In the genomic region with DNA sequence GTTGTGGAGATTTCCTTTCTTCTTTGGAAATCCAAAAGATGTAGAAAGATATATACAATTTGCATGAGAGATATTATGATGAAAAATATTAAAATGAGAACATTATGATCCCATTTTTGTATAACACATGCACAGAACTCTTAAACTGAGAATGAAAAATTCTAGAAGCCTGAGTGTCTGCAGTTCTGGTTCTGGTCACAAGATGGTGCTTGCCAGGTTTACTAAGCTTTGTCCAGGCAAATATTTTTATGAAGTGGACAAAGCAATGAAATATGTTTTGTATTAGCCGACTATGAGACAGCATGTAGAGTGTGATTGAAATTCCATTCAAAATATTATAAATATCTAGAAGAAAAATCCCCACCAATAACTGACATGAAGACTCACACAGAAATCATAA, we compare ENCODE assay signal across 8 cellular contexts. TPM values are rescaled to one million over a fixed set of nuclear protein-coding genes. Genes with fewer than 3 reads are reported as not detected.
DNase-seq lines count a peak whose midpoint lies in the region; ATAC-seq, FAIRE-seq and TF ChIP-seq lines count a peak whose summit lies in the region.

No MANE protein-coding gene starts in this region.

- CTCF ChIA-PET in OCI-LY7 (lab: Charles Lee; ENCODE audit: unreplicated experiment), result no interaction called here
- CTCF ChIA-PET in CD8-positive, alpha-beta T cell (lab: Charles Lee), result no interaction called here

- no peaks in the 10 kb centered on the region for H4K20me1 ChIP-seq in OCI-LY7 (ENCODE audit: insufficient read depth, low read length)
- H4K20me1 ChIP-seq in fibroblast of lung (ENCODE audit: control insufficient read depth, extremely low read depth, insufficient read depth, low read length), result no peaks in the 10 kb centered on the region

- H3K27me3 Mint-ChIP-seq in CD8-positive, alpha-beta T cell (ENCODE audit: low read depth), result no peaks in the 10 kb centered on the region

- 0 out of 2 replicates have a peak, but pooled peaks have one; percentile 6 for TF ChIP-seq CTCF in GM12874 (IDR thresholded peaks at IDR 0.05; ENCODE audit: insufficient read depth, low read depth, low read length)
- TF ChIP-seq CTCF in OCI-LY7 (conservative IDR thresholded peaks at IDR 0.05; ENCODE audit: low read length), result peak; percentile 60
- TF ChIP-seq CTCF in fibroblast of lung (conservative IDR thresholded peaks at IDR 0.05 in 1 of 2, IDR thresholded peaks at IDR 0.05 in 1 of 2; ENCODE audit: low read depth in 1 of 2, low read length in 2 of 2), result peak in 1 of 2 donors; percentile 37
- TF ChIP-seq CTCF in CD8-positive, alpha-beta T cell (IDR thresholded peaks at IDR 0.05), result no peak

- no peaks in the 10 kb centered on the region for H3K9me2 ChIP-seq in OCI-LY7 (ENCODE audit: insufficient read depth, low read length)

- no peaks in the 10 kb centered on the region for H3K4me1 Mint-ChIP-seq in CD8-positive, alpha-beta T cell (ENCODE audit: low read depth)

- H2AFZ ChIP-seq in OCI-LY7 (ENCODE audit: low read length) (no peak overlapping the region), fibroblast of lung (ENCODE audit: low read length) (no peak overlapping the region)

- H3K4me3 Mint-ChIP-seq in CD8-positive, alpha-beta T cell, result no peak overlapping the region

- H3K27ac Mint-ChIP-seq in CD8-positive, alpha-beta T cell, result no peak overlapping the region

- POLR2A ChIA-PET in OCI-LY7 (lab: Charles Lee), result no interaction called here
- POLR2A ChIA-PET in CD8-positive, alpha-beta T cell (lab: Charles Lee), result no interaction called here

- no peak overlapping the region for H3K9ac ChIP-seq in fibroblast of lung (ENCODE audit: insufficient read depth, low read length)

- H3K4me2 ChIP-seq in OCI-LY7 (ENCODE audit: low read length) (no peak overlapping the region), fibroblast of lung (ENCODE audit: extremely low read depth, insufficient read depth, low read length) (no peak overlapping the region)

- intact Hi-C loops in OCI-LY7 (cut with micrococcal nuclease; ENCODE audit: unreplicated experiment), result no loop called here
- intact Hi-C loops in CD8-positive, alpha-beta T cell (cut with DNase I, micrococcal nuclease), result no loop called here

- no peak for FAIRE-seq in HTR-8/SVneo (lab: Jason Lieb, UNC)

- no peak for ATAC-seq in CD8-positive, alpha-beta T cell

- DNase-seq in OCI-LY7 (ENCODE audit: low spot score), result no peak
- DNase-seq in fibroblast of lung (ENCODE audit: low read depth in 2 of 2), result peak; percentile 4 to 10
- peak; percentile 31 for DNase-seq in pons (ENCODE audit: low spot score)
- no peak for DNase-seq in SIG-M5 (lab: John Stamatoyannopoulos, UW)
- DNase-seq in HTR-8/SVneo (ENCODE audit: insufficient read length, low spot score), result no peak
- no peak for DNase-seq in CD8-positive, alpha-beta T cell
- DNase-seq in NCI-H1436 treated with DMSO at 0.1 percent for 48 hours (lab: John Stamatoyannopoulos, UW), result no peak

- no peaks in the 10 kb centered on the region for H3K27me3 ChIP-seq in fibroblast of lung (ENCODE audit: control insufficient read depth, insufficient read depth, low read length)
- no peaks in the 10 kb centered on the region for H3K27me3 ChIP-seq in CD8-positive, alpha-beta T cell (ENCODE audit: insufficient read depth, low read length)

- no peak overlapping the region for H3K27ac ChIP-seq in OCI-LY7 (ENCODE audit: low read depth, low read length, poor library complexity, severe bottlenecking)
- no peak overlapping the region for H3K27ac ChIP-seq in fibroblast of lung (ENCODE audit: insufficient read depth, low read length)
- H3K27ac ChIP-seq in CD8-positive, alpha-beta T cell (ENCODE audit: low read depth, low read length), result no peak overlapping the region

- H3K4me1 ChIP-seq in OCI-LY7 (ENCODE audit: insufficient read depth, low read length, poor library complexity, severe bottlenecking), result no peaks in the 10 kb centered on the region
- H3K4me1 ChIP-seq in fibroblast of lung (ENCODE audit: control insufficient read depth, extremely low read depth, insufficient read depth, low read length), result no peaks in the 10 kb centered on the region
- no peaks in the 10 kb centered on the region for H3K4me1 ChIP-seq in CD8-positive, alpha-beta T cell (ENCODE audit: insufficient read depth, low read length)

- no peaks in the 10 kb centered on the region for H3K9me3 Mint-ChIP-seq in CD8-positive, alpha-beta T cell

- H3K36me3 Mint-ChIP-seq in CD8-positive, alpha-beta T cell, result no peaks in the 10 kb centered on the region

- H3K79me2 ChIP-seq in OCI-LY7 (ENCODE audit: insufficient read depth, low read depth, low read length) (no peaks in the 10 kb centered on the region), fibroblast of lung (ENCODE audit: control insufficient read depth, insufficient read depth, low read length) (no peaks in the 10 kb centered on the region)

- H3K4me3 ChIP-seq in OCI-LY7 (ENCODE audit: low read depth, low read length, poor library complexity, severe bottlenecking), result no peak overlapping the region
- H3K4me3 ChIP-seq in fibroblast of lung (replicated peaks in 1 of 4; ENCODE audit: control extremely low read depth in 1 of 4, insufficient read depth in 1 of 4, low read depth in 3 of 4, low read length in 4 of 4), result no peak overlapping the region
- no peak overlapping the region for H3K4me3 ChIP-seq in CD8-positive, alpha-beta T cell (ENCODE audit: low read depth, low read length)

- H3K9me3 ChIP-seq in OCI-LY7 (ENCODE audit: low read length) (no peaks in the 10 kb centered on the region), fibroblast of lung (ENCODE audit: control insufficient read depth, insufficient read depth, low read depth, low read length) (no peaks in the 10 kb centered on the region)
- H3K9me3 ChIP-seq in CD8-positive, alpha-beta T cell (ENCODE audit: low read length), result no peaks in the 10 kb centered on the region

- H3K36me3 ChIP-seq in OCI-LY7 (ENCODE audit: insufficient read depth, low read length), result no peaks in the 10 kb centered on the region
- no peaks in the 10 kb centered on the region for H3K36me3 ChIP-seq in fibroblast of lung (ENCODE audit: control insufficient read depth, insufficient read depth, low read length)
- no peaks in the 10 kb centered on the region for H3K36me3 ChIP-seq in CD8-positive, alpha-beta T cell (ENCODE audit: insufficient read depth, low read length)

- BruUV-seq in OCI-LY7 (replicated peaks; lab: Mats Ljungman, UMichigan), result no TSS peak

RNA-seq across cellular contexts. Expression of gene PWWP3B, which starts 2.2 kb away (rescaled TPM):
- not detected in 2 replicates for total RNA-seq in OCI-LY7 (2014; rRNA removed; shearing (Covaris generic))
- total RNA-seq in OCI-LY7 (2022) (not detected in 2 replicates), fibroblast of lung (under 0.01 TPM in 1 of 2 replicates, not detected in the other)
- polyA plus RNA-seq in fibroblast of lung, result not detected in 2 replicates
- not detected in 2 replicates for polyA plus RNA-seq in fibroblast of lung (2012)
- not detected in 2 replicates for polyA minus RNA-seq in fibroblast of lung (ENCODE audit: low replicate concordance)
- not detected for total RNA-seq in CD8-positive, alpha-beta T cell

Comparison
In these comparisons a context has a peak if more than half of its experiments do, and no peak if none do; other contexts are left out.
1. DNase-seq: peak in fibroblast of lung (2 of 2) and pons (single experiment); none in OCI-LY7 (single experiment), SIG-M5 (single experiment), HTR-8/SVneo (single experiment), CD8-positive, alpha-beta T cell (0 of 7) and NCI-H1436 treated with DMSO at 0.1 percent for 48 hours (single experiment).